Comparison of ENCODE assay signal across 1 cellular context in genomic region chr11:113314389-113315301, GRCh38.
TF ChIP-seq lines count a peak whose summit lies in the region.

TTC12 (plus strand) TSS chr11:113314583; CDS start chr11:113316258, 1,675 bp downstream.

TF ChIP-seq in WTC11, 78 proteins besides CTCF, POLR2A, EP300 and RAD21 (continued from another document):
- TF ChIP-seq HMGXB4 (CRISPR knock-in tag; IDR thresholded peaks at IDR 0.05) (peak; percentile 88; the same call in 1 of the 2 replicates), IRF2 (CRISPR knock-in tag; IDR thresholded peaks at IDR 0.05; ENCODE audit: borderline replicate concordance, low read depth) (no peak), MYBL2 (CRISPR knock-in tag; IDR thresholded peaks at IDR 0.05) (0 out of 2 replicates have a peak, but pooled peaks have one; percentile 51), ARID4B (CRISPR knock-in tag; IDR thresholded peaks at IDR 0.05; ENCODE audit: borderline replicate concordance) (peak; percentile 43; the same call in 1 of the 2 replicates)
